17 cellular contexts compared by ENCODE assay signal in genomic region chr1:21742578-21742977, GRCh38.
"Had no signal": no experiment of that assay in that cellular context is flagged by ENCODE, and none has a peak within 500 bp of the region (broad histone marks: within the 10 kb centered on the region; RNA-seq: fewer than 3 reads in every experiment).

No MANE protein-coding gene starts in this region.

- H3K27ac Mint-ChIP-seq: natural killer cell; T-helper 2 cell treated with Interferon-gamma antibody and Interleukin-4, amounts not matched to agents 5 μg/mL and 100 μg/mL, for 36 hours had no signal

- H3K4me3 Mint-ChIP-seq: brain; natural killer cell; T-helper 2 cell treated with Interferon-gamma antibody and Interleukin-4, amounts not matched to agents 5 μg/mL and 100 μg/mL, for 36 hours had no signal

- H3K9me3 Mint-ChIP-seq: brain; natural killer cell; T-helper 2 cell treated with Interferon-gamma antibody and Interleukin-4, amounts not matched to agents 5 μg/mL and 100 μg/mL, for 36 hours had no signal

- H3K36me3 Mint-ChIP-seq: natural killer cell had no signal

- H3K4me3 ChIP-seq: lung, mucosa of descending colon, sigmoid colon, upper lobe of right lung had no signal

- H3K27me3 ChIP-seq: sigmoid colon, upper lobe of right lung had no signal

- H3K9me3 ChIP-seq: mucosa of descending colon, sigmoid colon, upper lobe of right lung had no signal

- ATAC-seq: activated CD4-positive, CD25-positive, alpha-beta regulatory T cell treated with anti-CD3 and anti-CD28 coated beads, Interleukin-2, amount 50 U/mL, for 24 hours; mucosa of descending colon; natural killer cell; upper lobe of right lung had no signal

- H3K4me1 ChIP-seq: upper lobe of right lung had no signal

- DNase-seq: activated CD4-positive, alpha-beta T cell treated with anti-CD3 and anti-CD28 coated beads, Interleukin-2, amount 50 U/mL, for 48 hours; activated naive CD4-positive, alpha-beta T cell treated with Interleukin-2 at 50 U/mL for 16 hours; amygdala; cerebellar nuclear complex; dermis blood vessel endothelial cell; hypothalamus; mucosa of descending colon; natural killer cell; nucleus accumbens; sigmoid colon; stimulated activated CD4-positive, alpha-beta T cell treated with anti-CD3 and anti-CD28 coated beads, Interleukin-12 subunit alpha, Interleukin-12 subunit beta, amount 100 ng/mL, for 4 hours; stimulated activated naive CD4-positive, alpha-beta T cell treated with Interleukin-2 at 50 U/mL for 16 hours; upper lobe of right lung had no signal

- H3K4me1 Mint-ChIP-seq: brain, natural killer cell had no signal

- H3K27ac ChIP-seq: sigmoid colon, upper lobe of right lung had no signal
